2 cellular contexts compared by ENCODE assay signal in genomic region chr10:96417432-96417831, GRCh38.
TF ChIP-seq lines count a peak whose summit lies in the region.

No MANE protein-coding gene starts in this region.

TF ChIP-seq in IMR-90, 13 proteins besides CTCF, POLR2A, EP300 and RAD21:
- TF ChIP-seq RFX5 (IDR thresholded peaks at IDR 0.05; ENCODE audit: low read depth, low read length) (no peak), NFE2L2 (IDR thresholded peaks at IDR 0.05; ENCODE audit: low read depth, low read length) (no peak), FOS (IDR thresholded peaks at IDR 0.05; ENCODE audit: low read depth, low read length) (no peak), RCOR1 (IDR thresholded peaks at IDR 0.05; ENCODE audit: insufficient replicate concordance, low read length) (no peak), SMC3 (IDR thresholded peaks at IDR 0.05; ENCODE audit: low read depth, low read length) (no peak), CHD1 (IDR thresholded peaks at IDR 0.05; ENCODE audit: low read depth, low read length) (no peak), CEBPB (IDR thresholded peaks at IDR 0.05; ENCODE audit: low read depth, low read length) (no peak), BHLHE40 (IDR thresholded peaks at IDR 0.05; ENCODE audit: low read depth, low read length) (no peak), USF2 (IDR thresholded peaks at IDR 0.05; ENCODE audit: low read depth, low read length) (no peak), MAFK (IDR thresholded peaks at IDR 0.05; ENCODE audit: low read depth, low read length) (no peak), MXI1 (IDR thresholded peaks at IDR 0.05; ENCODE audit: borderline replicate concordance, low read depth, low read length) (no peak), MAZ (IDR thresholded peaks at IDR 0.05; ENCODE audit: borderline replicate concordance, low read depth, low read length) (no peak), ELK1 (IDR thresholded peaks at IDR 0.05; ENCODE audit: borderline replicate concordance, low read depth, low read length) (no peak)

TF ChIP-seq in GM12878, 131 proteins besides CTCF, POLR2A, EP300 and RAD21:
- TF ChIP-seq ASH2L (IDR thresholded peaks at IDR 0.05; ENCODE audit: borderline replicate concordance, low read depth) (no peak), MTA2 (IDR thresholded peaks at IDR 0.05; ENCODE audit: low read depth) (no peak), FOXM1 (IDR thresholded peaks at IDR 0.05; ENCODE audit: low read depth, low read length) (no peak), RUNX3 (IDR thresholded peaks at IDR 0.05; ENCODE audit: low read length) (peak; percentile 23; the same call in 1 of the 2 replicates), ATF7 (IDR thresholded peaks at IDR 0.05; ENCODE audit: low read depth) (peak; percentile 71; the same call in 1 of the 2 replicates), ZNF207 (IDR thresholded peaks at IDR 0.05; ENCODE audit: borderline replicate concordance) (no peak), BCL11A (IDR thresholded peaks at IDR 0.05; ENCODE audit: low read depth, low read length) (no peak), IKZF2 (IDR thresholded peaks at IDR 0.05) (no peak), NBN (IDR thresholded peaks at IDR 0.05) (no peak), SMAD1 (IDR thresholded peaks at IDR 0.05; ENCODE audit: low read depth, partially characterized antibody) (no peak), POLR2AphosphoS2 (IDR thresholded peaks at IDR 0.05; ENCODE audit: low read depth, low read length) (no peak), ATF2 (IDR thresholded peaks at IDR 0.05; ENCODE audit: low read length) (peak; percentile 26; the same call in 1 of the 2 replicates), JUNB (IDR thresholded peaks at IDR 0.05) (no peak)
